15 cellular contexts compared by ENCODE assay signal in the genomic region with DNA sequence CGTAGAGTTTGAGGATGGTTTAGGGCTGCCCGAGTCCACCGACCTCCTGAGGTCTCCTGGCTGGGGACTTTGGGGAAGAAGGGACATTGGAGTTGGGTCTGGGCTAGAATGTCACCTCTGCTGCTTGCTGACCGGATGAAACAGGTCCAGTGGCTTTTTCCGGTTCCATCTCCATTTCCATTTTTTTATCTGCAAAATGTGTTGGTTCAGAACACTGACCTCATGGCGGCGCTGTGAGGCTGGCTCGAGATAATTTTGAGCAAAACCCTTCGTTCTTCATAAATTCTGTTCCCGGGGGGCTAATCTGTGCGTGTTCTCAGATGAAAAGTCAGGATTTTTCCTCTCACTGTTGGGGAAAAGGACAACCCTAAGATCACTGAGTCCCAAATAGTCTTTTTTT. TPM values are rescaled to one million over a fixed set of nuclear protein-coding genes. Genes with fewer than 3 reads are reported as not detected.
DNase-seq lines count a peak whose midpoint lies in the region; ATAC-seq and TF ChIP-seq lines count a peak whose summit lies in the region.
"Had no signal": no experiment of that assay in that cellular context is flagged by ENCODE, and none has a peak within 500 bp of the region (broad histone marks: within the 10 kb centered on the region; RNA-seq: fewer than 3 reads in every experiment).

No MANE protein-coding gene starts in this region.

- H4K20me1 ChIP-seq in KMS-11 (ENCODE audit: insufficient read depth): no peaks in the 10 kb centered on the region

- H3K9me3 Mint-ChIP-seq in activated CD4-positive, alpha-beta T cell treated with anti-CD3 and anti-CD28 coated beads, Interleukin-2, amount 10 ng/mL, durations not matched to agents 7 days and 5 days: no peaks in the 10 kb centered on the region
- H3K9me3 Mint-ChIP-seq in osteocyte (ENCODE audit: unreplicated experiment): no peaks in the 10 kb centered on the region
- H3K9me3 Mint-ChIP-seq: activated B cell treated with CpG ODN at 0.5 μM for 24 hours; activated naive CD4-positive, alpha-beta T cell treated with anti-CD3 and anti-CD28 coated beads, Interleukin-2, amount 50 U/mL, for 72 hours had no signal

- no peaks in the 10 kb centered on the region for H3K36me3 ChIP-seq in KMS-11 (ENCODE audit: insufficient read depth)
- H3K36me3 ChIP-seq: prostate gland had no signal

- CTCF ChIA-PET in activated CD4-positive, alpha-beta T cell treated with anti-CD3 and anti-CD28 coated beads, Interleukin-2, amount 10 ng/mL, durations not matched to agents 7 days and 5 days (lab: Charles Lee): no interaction called here

- POLR2A ChIA-PET in activated CD4-positive, alpha-beta T cell treated with anti-CD3 and anti-CD28 coated beads, Interleukin-2, amount 10 ng/mL, durations not matched to agents 7 days and 5 days (lab: Charles Lee): no interaction called here

- no peak overlapping the region for H3K27ac Mint-ChIP-seq in activated CD4-positive, alpha-beta T cell treated with anti-CD3 and anti-CD28 coated beads, Interleukin-2, amount 10 ng/mL, durations not matched to agents 7 days and 5 days
- H3K27ac Mint-ChIP-seq in osteocyte (ENCODE audit: unreplicated experiment): no peak overlapping the region
- H3K27ac Mint-ChIP-seq: activated B cell treated with CpG ODN at 0.5 μM for 24 hours; activated naive CD4-positive, alpha-beta T cell treated with anti-CD3 and anti-CD28 coated beads, Interleukin-2, amount 50 U/mL, for 72 hours; B cell had no signal

- ATAC-seq in GM18870 (IDR thresholded peaks at IDR 0.05; ENCODE audit: unreplicated experiment): no peak
- ATAC-seq in GM21526 (IDR thresholded peaks at IDR 0.05; ENCODE audit: low FRiP score, unreplicated experiment): no peak
- ATAC-seq: activated naive CD4-positive, alpha-beta T cell treated with anti-CD3 and anti-CD28 coated beads, Interleukin-2, amount 50 U/mL, for 72 hours had no signal

- no peaks in the 10 kb centered on the region for H3K79me2 ChIP-seq in KMS-11 (ENCODE audit: insufficient read depth, low read depth)

- peaks cover 6% of the 10 kb centered on the region for H3K27me3 Mint-ChIP-seq in activated CD4-positive, alpha-beta T cell treated with anti-CD3 and anti-CD28 coated beads, Interleukin-2, amount 10 ng/mL, durations not matched to agents 7 days and 5 days
- H3K27me3 Mint-ChIP-seq in osteocyte (ENCODE audit: unreplicated experiment): peaks cover 25% of the 10 kb centered on the region

- H3K27me3 ChIP-seq in KMS-11 (ENCODE audit: insufficient read depth, low read depth): no peaks in the 10 kb centered on the region

- H3K4me1 Mint-ChIP-seq in activated CD4-positive, alpha-beta T cell treated with anti-CD3 and anti-CD28 coated beads, Interleukin-2, amount 10 ng/mL, durations not matched to agents 7 days and 5 days: peaks cover 2% of the 10 kb centered on the region
- peaks cover 1% of the 10 kb centered on the region for H3K4me1 Mint-ChIP-seq in osteocyte (ENCODE audit: unreplicated experiment)

- no peak overlapping the region for H3K27ac ChIP-seq in KMS-11
- no peak overlapping the region for H3K27ac ChIP-seq in coronary artery
- H3K27ac ChIP-seq: prostate gland had no signal

- no peaks in the 10 kb centered on the region for H3K4me1 ChIP-seq in KMS-11 (ENCODE audit: low read depth, poor library complexity, severe bottlenecking)
- H3K4me1 ChIP-seq: prostate gland had no signal

- no peak overlapping the region for H3K4me2 ChIP-seq in KMS-11

- no peaks in the 10 kb centered on the region for H3K36me3 Mint-ChIP-seq in activated CD4-positive, alpha-beta T cell treated with anti-CD3 and anti-CD28 coated beads, Interleukin-2, amount 10 ng/mL, durations not matched to agents 7 days and 5 days (ENCODE audit: low read depth)
- no peaks in the 10 kb centered on the region for H3K36me3 Mint-ChIP-seq in osteocyte (ENCODE audit: unreplicated experiment)

- H3K4me3 Mint-ChIP-seq in activated CD4-positive, alpha-beta T cell treated with anti-CD3 and anti-CD28 coated beads, Interleukin-2, amount 10 ng/mL, durations not matched to agents 7 days and 5 days: no peak overlapping the region
- no peak overlapping the region for H3K4me3 Mint-ChIP-seq in osteocyte (ENCODE audit: unreplicated experiment)
- H3K4me3 Mint-ChIP-seq: activated B cell treated with CpG ODN at 0.5 μM for 24 hours, B cell had no signal

- DNase-seq in activated CD4-positive, alpha-beta T cell treated with anti-CD3 and anti-CD28 coated beads for 48 hours: peak; percentile 22
- DNase-seq in activated CD4-positive, alpha-beta T cell treated with anti-CD3 and anti-CD28 coated beads, Interleukin-2, amount 10 ng/mL, durations not matched to agents 7 days and 5 days: no peak
- DNase-seq in coronary artery (ENCODE audit: low spot score) (peak; percentile 41), osteocyte (ENCODE audit: extremely low spot score, unreplicated experiment) (no peak), SKM-1 (lab: John Stamatoyannopoulos, UW; ENCODE audit: unreplicated experiment) (no peak)
- DNase-seq: activated B cell treated with CpG ODN at 0.5 μM for 24 hours; effector CD8-positive, alpha-beta T cell; kidney glomerular epithelial cell; NCI-H1092 treated with DMSO at 0.1 percent for 48 hours had no signal

- 0 out of 2 replicates have a peak, but pooled peaks have one; percentile 15 for TF ChIP-seq CTCF in KMS-11 (conservative IDR thresholded peaks at IDR 0.05; ENCODE audit: low read depth, low read length)
- TF ChIP-seq CTCF in coronary artery (IDR thresholded peaks at IDR 0.05): no peak
- TF ChIP-seq CTCF in osteocyte (IDR thresholded peaks at IDR 0.05): peak; percentile 31

- no peak overlapping the region for H3K9ac ChIP-seq in KMS-11

- no peak overlapping the region for H2AFZ ChIP-seq in KMS-11 (ENCODE audit: low read depth)

- H3K4me3 ChIP-seq in KMS-11 (IDR thresholded peaks at IDR 0.05; ENCODE audit: insufficient read depth, low read depth, low read length): no peak overlapping the region
- H3K4me3 ChIP-seq in coronary artery: no peak overlapping the region
- H3K4me3 ChIP-seq: prostate gland had no signal

RNA-seq across cellular contexts. Expression of a gene that starts 11.7 kb away (rescaled TPM):
- not detected for total RNA-seq in activated CD4-positive, alpha-beta T cell treated with anti-CD3 and anti-CD28 coated beads, Interleukin-2, amount 10 ng/mL, durations not matched to agents 7 days and 5 days
- total RNA-seq in osteocyte: not detected in 2 replicates
- total RNA-seq: activated B cell treated with CpG ODN at 0.5 μM for 24 hours; activated naive CD4-positive, alpha-beta T cell treated with anti-CD3 and anti-CD28 coated beads, Interleukin-2, amount 50 U/mL, for 72 hours had no signal

Comparison
In these comparisons a context has a peak if more than half of its experiments do, and no peak if none do; other contexts are left out.
1. DNase-seq: peak in activated CD4-positive, alpha-beta T cell treated with anti-CD3 and anti-CD28 coated beads for 48 hours (single experiment) and coronary artery (single experiment); none in activated CD4-positive, alpha-beta T cell treated with anti-CD3 and anti-CD28 coated beads, Interleukin-2, amount 10 ng/mL, durations not matched to agents 7 days and 5 days (single experiment), osteocyte (single experiment) and SKM-1 (single experiment).